1 cellular context compared by ENCODE assay signal in genomic region chr5:176799488-176799887, GRCh38.
TF ChIP-seq lines count a peak whose summit lies in the region.

No MANE protein-coding gene starts in this region.

TF ChIP-seq in HEK293, 187 proteins besides CTCF, POLR2A, EP300 and RAD21 (continued from another document):
- peak; percentile 99 for TF ChIP-seq ZSCAN4 (tag by site-specific recombination; IDR thresholded peaks at IDR 0.05)
